ENCODE assay signal across 9 cellular contexts in the genomic region with DNA sequence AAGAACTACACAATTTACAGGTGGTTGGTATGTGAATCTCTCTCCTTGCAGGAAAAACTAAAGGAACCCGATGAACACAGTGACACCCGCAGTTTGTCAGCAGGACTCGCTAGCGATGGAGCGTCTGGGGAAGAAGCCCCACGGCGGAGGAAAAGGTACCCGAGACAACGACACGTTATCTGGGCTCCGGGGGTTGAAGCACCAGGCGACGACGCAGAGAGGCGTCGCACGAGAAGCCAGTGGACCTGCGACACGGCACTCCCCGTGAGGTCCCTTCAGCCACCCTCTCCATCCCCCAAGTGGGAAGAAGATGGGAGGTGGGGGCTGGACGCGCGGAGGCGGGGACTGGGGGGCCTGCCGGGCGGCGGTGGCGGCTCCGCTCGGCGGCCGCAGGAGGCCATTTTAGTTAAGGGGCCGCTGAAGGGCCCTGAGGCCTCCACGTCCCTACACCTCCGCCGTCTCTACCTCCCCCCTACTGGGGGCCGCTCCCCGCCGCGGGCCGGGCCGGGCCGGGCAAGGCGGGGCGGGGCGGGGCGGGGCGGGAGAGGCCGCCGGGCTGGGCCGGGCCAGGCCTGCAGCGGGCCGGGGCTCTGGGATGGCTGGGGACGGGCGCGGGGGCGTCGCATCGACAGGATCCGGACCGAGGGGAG. TPM values are rescaled to one million over a fixed set of nuclear protein-coding genes. Genes with fewer than 3 reads are reported as not detected.
DNase-seq lines count a peak whose midpoint lies in the region; ATAC-seq, FAIRE-seq and TF ChIP-seq lines count a peak whose summit lies in the region.
"Had no signal": no experiment of that assay in that cellular context is flagged by ENCODE, and none has a peak within 500 bp of the region (broad histone marks: within the 10 kb centered on the region; RNA-seq: fewer than 3 reads in every experiment).

No MANE protein-coding gene starts in this region.

- H3K4me1 ChIP-seq in Caco-2 (peaks cover 19% of the 10 kb centered on the region), K562 (replicated peaks in 1 of 2; ENCODE audit: control insufficient read depth in 2 of 2, insufficient read depth in 2 of 2, low read length in 2 of 2) (peaks cover 20 to 27% of the 10 kb centered on the region in 2 experiments; a peak in 4 of 5 replicates), iPS-18a (ENCODE audit: control insufficient read depth, low read depth, low read length) (peaks cover 23% of the 10 kb centered on the region), skeletal muscle satellite cell (ENCODE audit: control insufficient read depth, insufficient read depth, low read length) (peaks cover 17% of the 10 kb centered on the region)

- peaks cover 63% of the 10 kb centered on the region for H3K79me2 ChIP-seq in K562 (ENCODE audit: control insufficient read depth, insufficient read depth, low read length)

- TF ChIP-seq POLR2A in K562 (conservative IDR thresholded peaks at IDR 0.05) = no peak

- DNase-seq in Caco-2 (peak; percentile 50 to 65), HPDE6-E6E7 (ENCODE audit: extremely low spot score) (peak; percentile 23), K562 (ENCODE audit: extremely low read depth in 1 of 4, low spot score in 3 of 4) (peak; percentile 68 to 81 (median 77)), amniotic stem cell (lab: John Stamatoyannopoulos, UW) (no peak)

- POLR2A ChIA-PET in Caco-2 (lab: Charles Lee) = interaction anchor here (0.6 kb wide), 1 partner anchor 32 kb away, joined by 3 read pairs; no protein-coding TSS in a partner anchor
- POLR2A ChIA-PET in K562 (lab: Yijun Ruan, JAX) = no interaction called here

- peak overlapping the region; percentile 92 for H3K4me2 ChIP-seq in K562 (ENCODE audit: insufficient read depth, low read length)
- H3K4me2 ChIP-seq in skeletal muscle satellite cell (ENCODE audit: low read length) = peak overlapping the region; percentile 95

- peak overlapping the region; percentile 98 for H3K4me3 ChIP-seq in Caco-2 (ENCODE audit: low read depth, low read length)
- H3K4me3 ChIP-seq in K562 = peak overlapping the region; percentile 87
- peak overlapping the region; percentile 94 for H3K4me3 ChIP-seq in iPS-18a (ENCODE audit: low read length)
- H3K4me3 ChIP-seq in skeletal muscle satellite cell (ENCODE audit: low read length) = peak overlapping the region; percentile 93

- H4K20me1 ChIP-seq in K562 (replicated peaks; ENCODE audit: control insufficient read depth, insufficient read depth, low read length) = peaks cover 12% of the 10 kb centered on the region

- peak overlapping the region; percentile 99 for H2AFZ ChIP-seq in K562 (ENCODE audit: low read depth, low read length)

- no peaks in the 10 kb centered on the region for H3K27me3 ChIP-seq in Caco-2 (replicated peaks; ENCODE audit: control insufficient read depth, insufficient read depth, low read length)
- no peaks in the 10 kb centered on the region for H3K27me3 ChIP-seq in K562 (ENCODE audit: control insufficient read depth in 2 of 2, insufficient read depth in 2 of 2, low read length in 2 of 2)
- H3K27me3 ChIP-seq in iPS-18a (ENCODE audit: control insufficient read depth, insufficient read depth, low read length) = peaks cover 18% of the 10 kb centered on the region
- no peaks in the 10 kb centered on the region for H3K27me3 ChIP-seq in skeletal muscle satellite cell (ENCODE audit: control insufficient read depth, insufficient read depth, low read length)

- CTCF ChIA-PET in Caco-2 (lab: Charles Lee) = no interaction called here
- CTCF ChIA-PET in K562 (lab: Yijun Ruan, JAX; ENCODE audit: low intra/inter-chr PET ratio) = no interaction called here

- no peaks in the 10 kb centered on the region for H3K27me3 Mint-ChIP-seq in Caco-2 (ENCODE audit: insufficient read depth, unreplicated experiment)
- H3K27me3 Mint-ChIP-seq in T-helper 1 cell treated with Interleukin-12 subunit alpha and Interleukin-12 subunit beta and Interleukin-4 antibody, amounts not matched to agents 30 μg/mL and 1 μg/mL, for 36 hours (ENCODE audit: low read depth) = peaks cover 11% of the 10 kb centered on the region

- peak overlapping the region; percentile 82 for H3K4me3 Mint-ChIP-seq in Caco-2 (ENCODE audit: unreplicated experiment)
- H3K4me3 Mint-ChIP-seq in T-helper 1 cell treated with Interleukin-12 subunit alpha and Interleukin-12 subunit beta and Interleukin-4 antibody, amounts not matched to agents 30 μg/mL and 1 μg/mL, for 36 hours = peak overlapping the region; percentile 95

- ATAC-seq in GM19468 (IDR thresholded peaks at IDR 0.05; ENCODE audit: extremely low read depth, unreplicated experiment) = peak; percentile 17
- ATAC-seq in K562 = peak; percentile 75

- peak overlapping the region; percentile 88 for H3K27ac ChIP-seq in K562 (ENCODE audit: extremely low read depth, low read depth, low read length)
- no peak overlapping the region for H3K27ac ChIP-seq in iPS-18a (ENCODE audit: low read length)

- H3K36me3 ChIP-seq in Caco-2 (ENCODE audit: control insufficient read depth, insufficient read depth, low read length) (no peaks in the 10 kb centered on the region), K562 (ENCODE audit: control insufficient read depth, insufficient read depth, low read length) (peaks cover 35% of the 10 kb centered on the region), iPS-18a (ENCODE audit: control insufficient read depth, low read depth, low read length) (no peaks in the 10 kb centered on the region), skeletal muscle satellite cell (ENCODE audit: insufficient read depth, low read length) (peaks cover 3% of the 10 kb centered on the region)

- peaks cover 18% of the 10 kb centered on the region for H3K4me1 Mint-ChIP-seq in Caco-2 (ENCODE audit: low read depth, unreplicated experiment)
- peaks cover 30% of the 10 kb centered on the region for H3K4me1 Mint-ChIP-seq in T-helper 1 cell treated with Interleukin-12 subunit alpha and Interleukin-12 subunit beta and Interleukin-4 antibody, amounts not matched to agents 30 μg/mL and 1 μg/mL, for 36 hours (ENCODE audit: low read depth)

- no peak for TF ChIP-seq RAD21 in K562 (CRISPR knock-in tag; conservative IDR thresholded peaks at IDR 0.05 in 1 of 2, IDR thresholded peaks at IDR 0.05 in 1 of 2)

- peak overlapping the region; percentile 84 to 93 for H3K9ac ChIP-seq in K562 (ENCODE audit: insufficient read depth in 1 of 2, low read depth in 2 of 2, low read length in 2 of 2)
- H3K9ac ChIP-seq in iPS-18a (ENCODE audit: low read length) = peak overlapping the region; percentile 81
- H3K9ac ChIP-seq in skeletal muscle satellite cell (ENCODE audit: low read depth, low read length) = peak overlapping the region; percentile 96

- H3K27ac Mint-ChIP-seq in Caco-2 (ENCODE audit: unreplicated experiment) = peak overlapping the region; percentile 39
- H3K27ac Mint-ChIP-seq in T-helper 1 cell treated with Interleukin-12 subunit alpha and Interleukin-12 subunit beta and Interleukin-4 antibody, amounts not matched to agents 30 μg/mL and 1 μg/mL, for 36 hours = peak overlapping the region; percentile 95

- in situ Hi-C loops in K562 (cut with MboI) = no loop called here

- no peak for TF ChIP-seq EP300 in K562 (IDR thresholded peaks at IDR 0.05; ENCODE audit: low read length)

- TF ChIP-seq CTCF in Caco-2 (IDR thresholded peaks at IDR 0.05; ENCODE audit: insufficient read depth in 1 of 2, low read depth in 1 of 2, low read length in 1 of 2, severe bottlenecking in 1 of 2, unreplicated experiment in 1 of 2) (no peak), K562 (IDR thresholded peaks at IDR 0.05 in 2 of 3, conservative IDR thresholded peaks at IDR 0.05 in 1 of 3; ENCODE audit: insufficient read depth in 2 of 3, low read depth in 1 of 3, low read length in 3 of 3) (no peak)

- intact Hi-C loops in Caco-2 (cut with micrococcal nuclease; ENCODE audit: unreplicated experiment) = loop anchor here (1.0 to 5.0 kb wide), 2 partner anchors 144 to 170 kb away; a partner anchor contains a TSS
- intact Hi-C loops in K562 (cut with micrococcal nuclease) = no loop called here

- H3K9me3 Mint-ChIP-seq in Caco-2 (ENCODE audit: unreplicated experiment) = no peaks in the 10 kb centered on the region
- no peaks in the 10 kb centered on the region for H3K9me3 Mint-ChIP-seq in T-helper 1 cell treated with Interleukin-12 subunit alpha and Interleukin-12 subunit beta and Interleukin-4 antibody, amounts not matched to agents 30 μg/mL and 1 μg/mL, for 36 hours

- no TSS peak for BruUV-seq in Caco-2 (replicated peaks; lab: Mats Ljungman, UMichigan)
- BruUV-seq in K562 (replicated peaks; lab: Mats Ljungman, UMichigan) = no TSS peak

- WGBS in K562 (ENCODE audit: insufficient coverage, low coverage, missing lambda C conversion rate) = under 1% methylated on average over 41 of the region's 61 CpGs

- peaks cover 14% of the 10 kb centered on the region for H3K36me3 Mint-ChIP-seq in Caco-2 (ENCODE audit: insufficient read depth, unreplicated experiment)
- H3K36me3 Mint-ChIP-seq in T-helper 1 cell treated with Interleukin-12 subunit alpha and Interleukin-12 subunit beta and Interleukin-4 antibody, amounts not matched to agents 30 μg/mL and 1 μg/mL, for 36 hours (ENCODE audit: low read depth) = peaks cover 9% of the 10 kb centered on the region

- H3K9me3 ChIP-seq in Caco-2 (no peaks in the 10 kb centered on the region), K562 (replicated peaks; ENCODE audit: control insufficient read depth, insufficient read depth, low read depth, low read length) (no peaks in the 10 kb centered on the region), iPS-18a (ENCODE audit: control insufficient read depth, low read depth, low read length) (no peaks in the 10 kb centered on the region), skeletal muscle satellite cell (replicated peaks; ENCODE audit: low read length) (no peaks in the 10 kb centered on the region)

- no peak for FAIRE-seq in K562 (lab: Jason Lieb, UNC)
- FAIRE-seq: islet of Langerhans had no signal

- no peaks in the 10 kb centered on the region for H3K9me1 ChIP-seq in K562 (ENCODE audit: control insufficient read depth, insufficient read depth, low read length)

RNA-seq across cellular contexts. Expression of a gene that starts 0.9 kb away (rescaled TPM):
- 75.1 and 78.3 TPM in 2 replicates for total RNA-seq in Caco-2 (2022)
- 34.6 and 71.1 TPM in 2 replicates for total RNA-seq in K562 (2011; cell fraction: chromatin; rRNA removed; ENCODE audit: low replicate concordance)
- 22.0 and 25.5 TPM in 2 replicates for total RNA-seq in K562 (2011; cell fraction: nucleolus; rRNA removed)
- 38.0 and 56.4 TPM in 2 replicates for total RNA-seq in K562 (2011; cell fraction: nucleoplasm; rRNA removed)
- total RNA-seq in K562 (2014; rRNA removed) = 71.1 TPM in 2 replicates
- total RNA-seq in K562 (2014; rRNA removed; fragmentation: Illumina TruSeq; extraction: Trizol) = 95.1 and 96.4 TPM in 2 replicates
- 100 and 108 TPM in 2 replicates for total RNA-seq in K562 (2015; rRNA removed; fragmentation: Illumina TruSeq; extraction: Trizol)
- 63.2 and 63.3 TPM in 2 replicates for total RNA-seq in K562 (2021)
- polyA plus RNA-seq in K562 (2011; rRNA removed) = 82.6 and 86.9 TPM in 2 replicates
- 103 and 193 TPM in 2 replicates for polyA plus RNA-seq in K562 (2011; cell fraction: cytosol; rRNA removed)
- polyA plus RNA-seq in K562 (2011; cell fraction: nucleus; rRNA removed) = 58.7 and 73.6 TPM in 2 replicates
- polyA plus RNA-seq in K562 (2012) = 41.6 and 44.1 TPM in 2 replicates
- 66.3 and 75.4 TPM in 2 replicates for polyA plus RNA-seq in K562 (2014; fragmentation: Illumina TruSeq; extraction: Trizol)
- 10 to 100 TPM; 35.5 to 48.5 TPM for polyA plus RNA-seq in K562 (2014; fragmentation: Nextera tagmentation; extraction: Ambion mirVana)
- polyA plus RNA-seq in K562 (2014; rRNA removed) = 45.4 and 48.4 TPM in 2 replicates
- polyA minus RNA-seq in K562 (2011; rRNA and poly(A)+ RNA removed) = 133 and 165 TPM in 2 replicates
- polyA minus RNA-seq in K562 (2011; cell fraction: cytosol; rRNA and poly(A)+ RNA removed) = 57.4 and 62.3 TPM in 2 replicates
- 30.6 and 42.2 TPM in 2 replicates for polyA minus RNA-seq in K562 (2011; cell fraction: nucleus; rRNA and poly(A)+ RNA removed)
- 58.8 and 65.4 TPM in 2 replicates for total RNA-seq in skeletal muscle satellite cell (2012; rRNA removed)
